Comparison of ENCODE assay signal across 20 cellular contexts in the genomic region with DNA sequence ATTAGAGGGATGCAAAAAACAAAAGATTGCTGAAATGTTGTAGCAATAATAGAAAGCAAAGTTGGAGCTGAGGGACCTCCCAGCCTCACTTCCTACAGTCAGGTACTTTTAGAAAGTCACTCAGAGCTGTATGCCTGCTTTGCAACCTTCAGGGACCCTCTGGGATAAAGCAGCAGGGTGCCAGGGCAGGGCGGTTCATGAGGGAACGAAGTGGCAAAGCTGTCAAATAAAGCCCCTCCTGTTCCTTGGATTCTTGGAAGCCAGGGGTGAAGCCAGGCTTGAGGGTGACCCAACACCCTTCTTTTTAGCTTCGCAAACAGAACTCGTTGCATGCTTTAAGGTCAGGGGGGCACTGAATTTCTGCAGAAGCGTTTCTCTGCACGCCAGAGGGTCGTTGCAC. TPM values are rescaled to one million over a fixed set of nuclear protein-coding genes. Genes with fewer than 3 reads are reported as not detected.
DNase-seq lines count a peak whose midpoint lies in the region; ATAC-seq and TF ChIP-seq lines count a peak whose summit lies in the region.
"Had no signal": no experiment of that assay in that cellular context is flagged by ENCODE, and none has a peak within 500 bp of the region (broad histone marks: within the 10 kb centered on the region; RNA-seq: fewer than 3 reads in every experiment).

No MANE protein-coding gene starts in this region.

- no peaks in the 10 kb centered on the region for H3K27me3 ChIP-seq in RWPE2 (ENCODE audit: insufficient read depth, poor library complexity, severe bottlenecking)
- peaks cover 35% of the 10 kb centered on the region for H3K27me3 ChIP-seq in iPS-18a (ENCODE audit: control insufficient read depth, insufficient read depth, low read length)
- H3K27me3 ChIP-seq in neutrophil = peaks cover 15% of the 10 kb centered on the region
- peaks cover 0 to 64% (median 17%) of the 10 kb centered on the region in 3 donors for H3K27me3 ChIP-seq in psoas muscle (ENCODE audit: insufficient read depth in 3 of 3, low read length in 2 of 3)
- H3K27me3 ChIP-seq: pancreas had no signal

- TF ChIP-seq CTCF in C4-2B (conservative IDR thresholded peaks at IDR 0.05) = no peak
- TF ChIP-seq CTCF in RWPE2 (IDR thresholded peaks at IDR 0.05; ENCODE audit: poor library complexity, severe bottlenecking) = no peak
- TF ChIP-seq CTCF in neutrophil (IDR thresholded peaks at IDR 0.05) = no peak
- no peak for TF ChIP-seq CTCF in psoas muscle (IDR thresholded peaks at IDR 0.05)

- peaks cover 17% of the 10 kb centered on the region for H3K4me1 ChIP-seq in RWPE2 (ENCODE audit: insufficient read depth, poor library complexity, severe bottlenecking)
- peaks cover 13% of the 10 kb centered on the region for H3K4me1 ChIP-seq in iPS-18a (ENCODE audit: control insufficient read depth, low read depth, low read length)
- H3K4me1 ChIP-seq in neutrophil (ENCODE audit: control insufficient read depth in 1 of 2, insufficient read depth in 1 of 2, low read depth in 1 of 2, low read length in 1 of 2) = peaks cover 79 to 83% of the 10 kb centered on the region in 2 experiments
- no peaks in the 10 kb centered on the region for H3K4me1 ChIP-seq in psoas muscle
- H3K4me1 ChIP-seq: HAP-1, pancreas had no signal

- peak overlapping the region; percentile 66 for H3K4me3 ChIP-seq in RWPE2 (ENCODE audit: severe bottlenecking)
- H3K4me3 ChIP-seq in iPS-18a (ENCODE audit: low read length) = peak overlapping the region; percentile 65
- H3K4me3 ChIP-seq in neutrophil (ENCODE audit: low read depth in 1 of 2, low read length in 1 of 2) = peak overlapping the region; percentile 64 to 68
- H3K4me3 ChIP-seq in psoas muscle = no peak overlapping the region
- H3K4me3 ChIP-seq: HAP-1 had no signal

- ATAC-seq in RWPE2 (ENCODE audit: low read depth) (no peak), psoas muscle (no peak)

- no peak overlapping the region for H3K9ac ChIP-seq in iPS-18a (ENCODE audit: low read length)

- H3K27ac ChIP-seq in C4-2B = peak overlapping the region; percentile 78
- H3K27ac ChIP-seq in RWPE2 (ENCODE audit: poor library complexity, severe bottlenecking) = peak overlapping the region; percentile 59
- no peak overlapping the region for H3K27ac ChIP-seq in iPS-18a (ENCODE audit: low read length)
- H3K27ac ChIP-seq in neutrophil = peak overlapping the region; percentile 59
- no peak overlapping the region for H3K27ac ChIP-seq in psoas muscle
- H3K27ac ChIP-seq: esophagus muscularis mucosa, pancreas had no signal

- 40 to 48% (median 45%) methylated on average over 7 of the region's 7 CpGs for WGBS in psoas muscle, 3 donors

- no peak for DNase-seq in RWPE2 (ENCODE audit: low spot score)
- no peak for DNase-seq in cardiac septum (ENCODE audit: low spot score)
- DNase-seq in psoas muscle = no peak
- no peak for DNase-seq in activated CD4-positive, alpha-beta T cell treated with anti-CD3 and anti-CD28 coated beads for 4 hours
- no peak for DNase-seq in activated T-cell treated with anti-CD3 and anti-CD28 coated beads for 4 hours
- DNase-seq: activated CD4-positive, alpha-beta T cell treated with anti-CD3 and anti-CD28 coated beads, Interleukin-2, amount 50 U/mL, for 4 hours; activated naive CD4-positive, alpha-beta T cell treated with anti-CD3 and anti-CD28 coated beads, Interleukin-2, amount 10 ng/mL, durations not matched to agents 7 days and 5 days; activated T-cell treated with anti-CD3 and anti-CD28 coated beads, Interleukin-2, amount 50 U/mL, for 1 hour; C1 segment of cervical spinal cord; Kasumi-1; NCI-H1417 treated with DMSO at 0.1 percent for 48 hours; NCI-H226; NK-92 treated with Interleukin-12 subunit alpha and Interleukin-12 subunit beta, amount 100 ng/mL, for 24 hours had no signal

- H3K36me3 ChIP-seq in RWPE2 (ENCODE audit: low read depth) (peaks cover 3% of the 10 kb centered on the region; the same call in 1 of the 2 replicates), iPS-18a (ENCODE audit: control insufficient read depth, low read depth, low read length) (no peaks in the 10 kb centered on the region), neutrophil (no peaks in the 10 kb centered on the region), psoas muscle (ENCODE audit: insufficient read depth in 1 of 2, low read depth in 1 of 2) (no peaks in the 10 kb centered on the region)
- H3K36me3 ChIP-seq: esophagus muscularis mucosa, HAP-1, pancreas had no signal

- intact Hi-C loops in cardiac septum (cut with DNase I) (no loop called here), psoas muscle (cut with DNase I) (no loop called here)

- no peaks in the 10 kb centered on the region for H3K9me3 ChIP-seq in RWPE2 (ENCODE audit: severe bottlenecking)
- H3K9me3 ChIP-seq in iPS-18a (ENCODE audit: control insufficient read depth, low read depth, low read length) = no peaks in the 10 kb centered on the region
- H3K9me3 ChIP-seq in neutrophil = no peaks in the 10 kb centered on the region
- H3K9me3 ChIP-seq in psoas muscle = no peaks in the 10 kb centered on the region
- H3K9me3 ChIP-seq: esophagus muscularis mucosa, HAP-1, pancreas had no signal

RNA-seq across cellular contexts. Expression of gene ATP2C2, which starts 0.8 kb away (rescaled TPM):
- total RNA-seq in cardiac septum (not detected), psoas muscle (not detected)
- under 1 TPM in 2 of 3 donors, not detected in 1; 0.03 to 0.06 TPM for polyA plus RNA-seq in psoas muscle
- total RNA-seq: mononuclear cell had no signal

Comparison
In these comparisons a context has a peak if more than half of its experiments do, and no peak if none do; other contexts are left out.
1. H3K27ac ChIP-seq: peak in C4-2B (single experiment), RWPE2 (single experiment) and neutrophil (single experiment); none in iPS-18a (single experiment) and psoas muscle (single experiment).